ENCODE assay signal across 34 cellular contexts in the genomic region with DNA sequence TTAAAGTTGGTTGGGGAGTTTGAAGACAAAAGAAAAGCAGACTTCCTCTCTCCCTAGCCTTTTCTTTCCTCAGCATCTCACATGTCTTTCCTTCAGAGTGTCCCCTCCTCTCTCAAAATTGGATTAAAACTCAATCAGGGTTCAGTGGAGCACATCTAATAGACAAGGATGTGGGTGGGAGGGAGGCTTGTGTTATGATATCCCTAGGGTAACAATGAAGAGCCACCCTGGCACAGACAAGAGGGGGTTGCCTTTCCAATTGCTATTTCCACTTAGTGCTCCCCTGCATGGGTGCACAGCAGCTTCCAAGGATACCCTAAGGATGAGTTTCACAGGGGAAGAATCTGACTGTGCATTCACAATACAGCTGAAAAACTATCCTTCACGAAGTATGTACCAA.
"Had no signal": no experiment of that assay in that cellular context is flagged by ENCODE, and none has a peak within 500 bp of the region (broad histone marks: within the 10 kb centered on the region; RNA-seq: fewer than 3 reads in every experiment).

No MANE protein-coding gene starts in this region.

- ATAC-seq: activated CD8-positive, alpha-beta memory T cell treated with anti-CD3 and anti-CD28 coated beads, Interleukin-2, amount 10 ng/mL, durations not matched to agents 7 days and 5 days; activated T-cell treated with anti-CD3 and anti-CD28 coated beads, Interleukin-2, amount 50 U/mL, for 72 hours; activated T-helper 17 cell treated with anti-CD3 and anti-CD28 coated beads, Interleukin-2, amount 50 U/mL, for 72 hours; Panc1 had no signal

- H3K27ac ChIP-seq: brain microvascular endothelial cell, VCaP had no signal

- DNase-seq: activated B cell treated with CpG ODN at 0.5 μM for 24 hours; activated CD4-positive, alpha-beta memory T cell treated with anti-CD3 and anti-CD28 coated beads, Interleukin-2, amount 10 ng/mL, durations not matched to agents 7 days and 5 days; activated CD4-positive, alpha-beta T cell treated with anti-CD3 and anti-CD28 coated beads for 48 hours; activated CD4-positive, CD25-positive, alpha-beta regulatory T cell treated with anti-CD3 and anti-CD28 coated beads, Interleukin-2, amount 50 U/mL, for 72 hours; activated CD8-positive, alpha-beta memory T cell treated with anti-CD3 and anti-CD28 coated beads for 24 hours; activated CD8-positive, alpha-beta memory T cell treated with anti-CD3 and anti-CD28 coated beads, Interleukin-2, amount 10 ng/mL, durations not matched to agents 7 days and 5 days; activated CD8-positive, alpha-beta memory T cell treated with anti-CD3 and anti-CD28 coated beads, Interleukin-2, amount 50 U/mL, for 48 hours; activated effector memory CD4-positive, alpha-beta T cell treated with anti-CD3 and anti-CD28 coated beads, Interleukin-2, amount 50 U/mL, for 16 hours; activated naive CD4-positive, alpha-beta T cell; activated naive CD4-positive, alpha-beta T cell treated with anti-CD3 and anti-CD28 coated beads, Interleukin-2, amount 50 U/mL, for 16 hours; activated naive CD8-positive, alpha-beta T cell treated with anti-CD3 and anti-CD28 coated beads for 36 hours; activated T-cell treated with anti-CD3 and anti-CD28 coated beads, Interleukin-2, amount 50 U/mL, for 72 hours; amniotic stem cell; aorta; brain microvascular endothelial cell; central memory CD4-positive, alpha-beta T cell; NCI-H1092 treated with DMSO at 0.1 percent for 48 hours; NCI-H1417; NCI-H146; NCI-H187; NCI-H2029 treated with DMSO at 0.1 percent for 48 hours; NCI-H2107; NCI-H510A; NCI-H526 treated with DMSO at 0.1 percent for 48 hours; NCI-H774; RPMI8226; SHP77 treated with DMSO at 0.1 percent for 48 hours; SW 1271; T-helper 1 cell; T-helper 2 cell; T-helper 9 cell had no signal

- H3K36me3 ChIP-seq: brain microvascular endothelial cell had no signal

- H3K27me3 ChIP-seq: brain microvascular endothelial cell had no signal
